9 cellular contexts compared by ENCODE assay signal in genomic region chrX:147550217-147550616, GRCh38.
DNase-seq lines count a peak whose midpoint lies in the region; FAIRE-seq and TF ChIP-seq lines count a peak whose summit lies in the region.
"Had no signal": no experiment of that assay in that cellular context is flagged by ENCODE, and none has a peak within 500 bp of the region (broad histone marks: within the 10 kb centered on the region; RNA-seq: fewer than 3 reads in every experiment).

No MANE protein-coding gene starts in this region.

- POLR2A ChIA-PET in OCI-LY7 (lab: Charles Lee) = no interaction called here

- H3K9me2 ChIP-seq in GM23248 (ENCODE audit: insufficient read depth) = no peaks in the 10 kb centered on the region
- H3K9me2 ChIP-seq in OCI-LY7 (ENCODE audit: insufficient read depth, low read length) = no peaks in the 10 kb centered on the region

- TF ChIP-seq CTCF in OCI-LY7 (conservative IDR thresholded peaks at IDR 0.05; ENCODE audit: low read length) (peak; percentile 72), Peyer's patch (IDR thresholded peaks at IDR 0.05) (no peak)

- H3K27me3 ChIP-seq in GM23248 (replicated peaks; ENCODE audit: insufficient read depth) (no peaks in the 10 kb centered on the region), Peyer's patch (no peaks in the 10 kb centered on the region)

- H3F3A ChIP-seq in GM23248 (ENCODE audit: insufficient read depth) = no peaks in the 10 kb centered on the region

- no peak for FAIRE-seq in HTR-8/SVneo (lab: Jason Lieb, UNC)

- no peaks in the 10 kb centered on the region for H4K20me1 ChIP-seq in GM23248 (ENCODE audit: insufficient read depth)
- no peaks in the 10 kb centered on the region for H4K20me1 ChIP-seq in OCI-LY7 (ENCODE audit: insufficient read depth, low read length)

- CTCF ChIA-PET in OCI-LY7 (lab: Charles Lee; ENCODE audit: unreplicated experiment) = no interaction called here

- no peaks in the 10 kb centered on the region for H3K4me1 ChIP-seq in GM23248 (ENCODE audit: insufficient read depth)
- H3K4me1 ChIP-seq in OCI-LY7 (ENCODE audit: insufficient read depth, low read length, poor library complexity, severe bottlenecking) = no peaks in the 10 kb centered on the region
- no peaks in the 10 kb centered on the region for H3K4me1 ChIP-seq in Peyer's patch

- H3K4me3 ChIP-seq in GM23248 = no peak overlapping the region
- H3K4me3 ChIP-seq in OCI-LY7 (ENCODE audit: low read depth, low read length, poor library complexity, severe bottlenecking) = no peak overlapping the region
- H3K4me3 ChIP-seq in Peyer's patch = no peak overlapping the region

- 20 to 26% methylated on average over 3 of the region's 3 CpGs for WGBS in GM23248 (ENCODE audit: low coverage in 1 of 2, low lambda C conversion rate in 2 of 2, missing lambda C conversion rate in 2 of 2), 2 experiments

- H3K4me2 ChIP-seq in GM23248 (ENCODE audit: unreplicated experiment) (no peak overlapping the region), OCI-LY7 (ENCODE audit: low read length) (no peak overlapping the region)

- H3K27ac ChIP-seq in GM23248 (no peak overlapping the region), OCI-LY7 (ENCODE audit: low read depth, low read length, poor library complexity, severe bottlenecking) (no peak overlapping the region), Peyer's patch (no peak overlapping the region)
- H3K27ac ChIP-seq: HL-60 had no signal

- in situ Hi-C loops in GM23248 (cut with MboI) = no loop called here

- BruUV-seq in OCI-LY7 (replicated peaks; lab: Mats Ljungman, UMichigan) = no TSS peak

- H3K9ac ChIP-seq in GM23248 = no peak overlapping the region

- TF ChIP-seq POLR2A in Peyer's patch (IDR thresholded peaks at IDR 0.05) = no peak

- no peak overlapping the region for H2AFZ ChIP-seq in GM23248
- H2AFZ ChIP-seq in OCI-LY7 (ENCODE audit: low read length) = no peak overlapping the region

- no peaks in the 10 kb centered on the region for H3K36me3 ChIP-seq in GM23248 (ENCODE audit: low read depth)
- H3K36me3 ChIP-seq in OCI-LY7 (ENCODE audit: insufficient read depth, low read length) = no peaks in the 10 kb centered on the region
- H3K36me3 ChIP-seq in Peyer's patch = no peaks in the 10 kb centered on the region

- DNase-seq in D341Med (ENCODE audit: low spot score) (peak; percentile 25), GM23248 (peak; percentile 3), OCI-LY7 (ENCODE audit: low spot score) (peak; percentile 4), iPS DF 4.7 (ENCODE audit: extremely low read depth, low spot score) (peak; percentile 1), HTR-8/SVneo (ENCODE audit: insufficient read length, low spot score) (no peak), Peyer's patch (no peak), amniotic stem cell (lab: John Stamatoyannopoulos, UW) (no peak)
- DNase-seq: activated naive CD8-positive, alpha-beta T cell treated with anti-CD3 and anti-CD28 coated beads, Interleukin-2, amount 10 ng/mL, durations not matched to agents 7 days and 5 days had no signal

- H3K79me2 ChIP-seq in GM23248 (ENCODE audit: insufficient read depth) = no peaks in the 10 kb centered on the region
- no peaks in the 10 kb centered on the region for H3K79me2 ChIP-seq in OCI-LY7 (ENCODE audit: insufficient read depth, low read depth, low read length)

- intact Hi-C loops in OCI-LY7 (cut with micrococcal nuclease; ENCODE audit: unreplicated experiment) = no loop called here

- no peaks in the 10 kb centered on the region for H3K9me3 ChIP-seq in GM23248 (ENCODE audit: low read depth)
- H3K9me3 ChIP-seq in OCI-LY7 (ENCODE audit: low read length) = no peaks in the 10 kb centered on the region
- no peaks in the 10 kb centered on the region for H3K9me3 ChIP-seq in Peyer's patch

Comparison
In these comparisons a context has a peak if more than half of its experiments do, and no peak if none do; other contexts are left out.
1. DNase-seq: peak in D341Med (single experiment), GM23248 (single experiment), OCI-LY7 (single experiment) and iPS DF 4.7 (single experiment); none in HTR-8/SVneo (single experiment), Peyer's patch (0 of 3) and amniotic stem cell (single experiment).